ENCODE assay signal across 27 cellular contexts in the genomic region with DNA sequence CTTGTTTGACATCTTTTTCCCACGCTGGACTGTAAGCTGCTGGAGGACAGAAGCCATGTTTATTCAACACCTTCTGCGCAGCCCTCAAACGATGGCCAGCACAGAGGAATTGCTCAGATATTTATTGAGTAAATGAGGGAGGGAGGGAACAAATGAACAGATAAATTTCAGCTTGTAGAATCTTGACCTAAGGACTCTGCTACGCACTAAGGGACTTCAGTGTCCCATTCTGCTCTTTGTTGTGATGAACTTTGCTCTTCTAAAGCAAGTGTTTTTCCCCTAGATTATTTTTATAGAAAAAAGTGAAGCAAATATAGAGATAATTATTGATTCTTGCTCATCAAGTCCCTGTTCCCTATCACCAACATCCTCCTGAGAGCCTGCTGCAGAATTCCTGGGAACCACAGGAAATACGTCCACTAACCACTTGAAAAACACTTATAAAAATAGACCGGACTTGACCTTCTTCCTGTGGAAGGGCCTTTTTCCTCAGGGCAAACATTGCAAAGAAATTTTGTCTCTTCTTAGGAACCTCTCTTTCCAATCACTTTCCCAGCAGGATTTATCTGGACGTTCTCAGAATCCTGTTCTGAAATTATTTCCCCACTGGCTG. TPM values are rescaled to one million over a fixed set of nuclear protein-coding genes. Genes with fewer than 3 reads are reported as not detected.
DNase-seq lines count a peak whose midpoint lies in the region; TF ChIP-seq lines count a peak whose summit lies in the region.
"Had no signal": no experiment of that assay in that cellular context is flagged by ENCODE, and none has a peak within 500 bp of the region (broad histone marks: within the 10 kb centered on the region; RNA-seq: fewer than 3 reads in every experiment).

No MANE protein-coding gene starts in this region.

- H3K9me3 Mint-ChIP-seq in nephron: no peaks in the 10 kb centered on the region
- H3K9me3 Mint-ChIP-seq in activated CD4-positive, alpha-beta T cell treated with anti-CD3 and anti-CD28 coated beads, Interleukin-2, amount 10 ng/mL, durations not matched to agents 24 days and 14 days: no peaks in the 10 kb centered on the region
- H3K9me3 Mint-ChIP-seq: activated naive CD4-positive, alpha-beta T cell treated with anti-CD3 and anti-CD28 coated beads, Interleukin-2, amount 50 U/mL, for 72 hours; CD4-positive, alpha-beta memory T cell; nephron progenitor cell had no signal

- in situ Hi-C loops in KBM-7 (cut with MboI; ENCODE audit: low pct_unique_long_range_greater_than_20kb, low sequenced_read_pairs): no loop called here

- no peaks in the 10 kb centered on the region for H3K27me3 Mint-ChIP-seq in nephron (ENCODE audit: low read depth)
- peaks cover 2% of the 10 kb centered on the region for H3K27me3 Mint-ChIP-seq in activated CD4-positive, alpha-beta T cell treated with anti-CD3 and anti-CD28 coated beads, Interleukin-2, amount 10 ng/mL, durations not matched to agents 24 days and 14 days
- H3K27me3 Mint-ChIP-seq: activated CD4-positive, alpha-beta T cell treated with anti-CD3 and anti-CD28 coated beads for 36 hours had no signal

- peak; percentile 34 for DNase-seq in A172 (ENCODE audit: low spot score)
- DNase-seq in HT1080 (ENCODE audit: low read depth): peak; percentile 71
- peak; percentile 51 for DNase-seq in fibroblast of villous mesenchyme (ENCODE audit: low read depth)
- no peak for DNase-seq in activated CD4-positive, alpha-beta T cell treated with anti-CD3 and anti-CD28 coated beads, Interleukin-2, amount 10 ng/mL, durations not matched to agents 24 days and 14 days
- DNase-seq in NCI-H226: no peak
- no peak for DNase-seq in MV-4-11 (lab: John Stamatoyannopoulos, UW)
- no peak for DNase-seq in KBM-7
- DNase-seq: activated CD4-positive, alpha-beta T cell treated with anti-CD3 and anti-CD28 coated beads for 36 hours; activated CD8-positive, alpha-beta memory T cell treated with anti-CD3 and anti-CD28 coated beads for 24 hours; activated effector memory CD4-positive, alpha-beta T cell treated with Interleukin-2 at 50 U/mL for 16 hours; AML-193; amygdala; CD4-positive, alpha-beta memory T cell; kidney glomerular epithelial cell; NCI-H1694; NCI-H446; NCI-H774; nephron progenitor cell; Peyer's patch; stimulated activated CD4-positive, alpha-beta T cell treated with anti-CD3 and anti-CD28 coated beads, Interleukin-1b, Interleukin-23, amount 100 ng/mL, for 48 hours; stimulated activated naive CD4-positive, alpha-beta T cell treated with Interleukin-2 at 50 U/mL for 16 hours; T-helper 9 cell; upper lobe of right lung had no signal

- intact Hi-C loops in activated CD4-positive, alpha-beta T cell treated with anti-CD3 and anti-CD28 coated beads, Interleukin-2, amount 10 ng/mL, durations not matched to agents 24 days and 14 days (cut with micrococcal nuclease): no loop called here

- no peak overlapping the region for H3K4me3 Mint-ChIP-seq in nephron
- H3K4me3 Mint-ChIP-seq in activated CD4-positive, alpha-beta T cell treated with anti-CD3 and anti-CD28 coated beads, Interleukin-2, amount 10 ng/mL, durations not matched to agents 24 days and 14 days: no peak overlapping the region
- H3K4me3 Mint-ChIP-seq: activated CD4-positive, alpha-beta T cell treated with anti-CD3 and anti-CD28 coated beads for 36 hours; CD4-positive, alpha-beta memory T cell; nephron progenitor cell had no signal

- peaks cover 29% of the 10 kb centered on the region for H3K4me1 Mint-ChIP-seq in nephron
- H3K4me1 Mint-ChIP-seq in activated CD4-positive, alpha-beta T cell treated with anti-CD3 and anti-CD28 coated beads, Interleukin-2, amount 10 ng/mL, durations not matched to agents 24 days and 14 days: no peaks in the 10 kb centered on the region
- H3K4me1 Mint-ChIP-seq: activated CD4-positive, alpha-beta T cell treated with anti-CD3 and anti-CD28 coated beads for 36 hours; CD4-positive, alpha-beta memory T cell had no signal

- H3K36me3 Mint-ChIP-seq in nephron (ENCODE audit: low read depth): no peaks in the 10 kb centered on the region
- no peaks in the 10 kb centered on the region for H3K36me3 Mint-ChIP-seq in activated CD4-positive, alpha-beta T cell treated with anti-CD3 and anti-CD28 coated beads, Interleukin-2, amount 10 ng/mL, durations not matched to agents 24 days and 14 days (ENCODE audit: low read depth)
- H3K36me3 Mint-ChIP-seq: activated naive CD4-positive, alpha-beta T cell treated with anti-CD3 and anti-CD28 coated beads, Interleukin-2, amount 50 U/mL, for 72 hours; CD4-positive, alpha-beta memory T cell had no signal

- TF ChIP-seq CTCF in fibroblast of villous mesenchyme (IDR thresholded peaks at IDR 0.05; ENCODE audit: insufficient read depth, low read depth, low read length) (no peak), nephron (IDR thresholded peaks at IDR 0.05; ENCODE audit: unreplicated experiment in 3 of 3) (no peak)

- H3K27ac Mint-ChIP-seq in nephron: peak overlapping the region in 2 of 3 experiments; percentile 6 to 27
- no peak overlapping the region for H3K27ac Mint-ChIP-seq in activated CD4-positive, alpha-beta T cell treated with anti-CD3 and anti-CD28 coated beads, Interleukin-2, amount 10 ng/mL, durations not matched to agents 24 days and 14 days
- H3K27ac Mint-ChIP-seq: activated CD4-positive, alpha-beta T cell treated with anti-CD3 and anti-CD28 coated beads for 36 hours; activated naive CD4-positive, alpha-beta T cell treated with anti-CD3 and anti-CD28 coated beads, Interleukin-2, amount 50 U/mL, for 72 hours; CD4-positive, alpha-beta memory T cell; nephron progenitor cell had no signal

- no peak overlapping the region for H3K4me3 ChIP-seq in fibroblast of villous mesenchyme (ENCODE audit: low read depth, low read length)
- H3K4me3 ChIP-seq: A549, HAP-1, Peyer's patch, upper lobe of right lung had no signal

RNA-seq across cellular contexts. Expression of a gene that starts 54.9 kb away (rescaled TPM):
- 1.2 and 1.8 TPM in 2 replicates for total RNA-seq in A172 (2014; rRNA removed; shearing (Covaris generic))
- total RNA-seq in HT1080 (2014; rRNA removed; shearing (Covaris generic)): 4.0 and 7.2 TPM in 2 replicates
- polyA plus RNA-seq in HT1080 (2015; cell fraction: cytosol; rRNA removed): 4.7 and 5.6 TPM in 2 replicates
- 5.0 and 5.4 TPM in 2 replicates for polyA plus RNA-seq in HT1080 (2015; cell fraction: nucleus; rRNA removed)
- total RNA-seq in fibroblast of villous mesenchyme: 8.7 and 16.0 TPM in 2 replicates
- not detected in 2 replicates for total RNA-seq in activated CD4-positive, alpha-beta T cell treated with anti-CD3 and anti-CD28 coated beads, Interleukin-2, amount 10 ng/mL, durations not matched to agents 24 days and 14 days
- total RNA-seq: activated CD4-positive, alpha-beta T cell treated with anti-CD3 and anti-CD28 coated beads for 36 hours; activated naive CD4-positive, alpha-beta T cell treated with anti-CD3 and anti-CD28 coated beads, Interleukin-2, amount 50 U/mL, for 72 hours; CD4-positive, alpha-beta memory T cell; Peyer's patch had no signal
- polyA plus RNA-seq: CD4-positive, alpha-beta memory T cell had no signal

Comparison
In these comparisons a context has a peak if more than half of its experiments do, and no peak if none do; other contexts are left out.
1. DNase-seq: peak in A172 (single experiment), HT1080 (single experiment) and fibroblast of villous mesenchyme (single experiment); none in activated CD4-positive, alpha-beta T cell treated with anti-CD3 and anti-CD28 coated beads, Interleukin-2, amount 10 ng/mL, durations not matched to agents 24 days and 14 days (single experiment), NCI-H226 (single experiment), MV-4-11 (single experiment) and KBM-7 (single experiment).